10 cellular contexts compared by ENCODE assay signal in genomic region chr15:52503788-52504496, GRCh38. TPM values are rescaled to one million over a fixed set of nuclear protein-coding genes. Genes with fewer than 3 reads are reported as not detected.
A peak's percentile ranks its signal among the peaks of the same experiment; 100 is the strongest.
DNase-seq lines count a peak whose midpoint lies in the region; ATAC-seq and TF ChIP-seq lines count a peak whose summit lies in the region.
"Had no signal": no experiment of that assay in that cellular context is flagged by ENCODE, and none has a peak within 500 bp of the region (broad histone marks: within the 10 kb centered on the region; RNA-seq: fewer than 3 reads in every experiment).

No MANE protein-coding gene starts in this region.

- no peaks in the 10 kb centered on the region for H3K27me3 Mint-ChIP-seq in natural killer cell treated with Interleukin-12 subunit alpha and Interleukin-12 subunit beta and Interleukin-15 and Interleukin-18, amount 100 ng/mL, for 72 hours
- no peaks in the 10 kb centered on the region for H3K27me3 Mint-ChIP-seq in natural killer cell (ENCODE audit: low read depth in 2 of 2)
- no peaks in the 10 kb centered on the region for H3K27me3 Mint-ChIP-seq in activated naive CD8-positive, alpha-beta T cell

- H3K9me3 Mint-ChIP-seq in natural killer cell treated with Interleukin-12 subunit alpha and Interleukin-12 subunit beta and Interleukin-15 and Interleukin-18, amount 100 ng/mL, for 72 hours: no peaks in the 10 kb centered on the region
- H3K9me3 Mint-ChIP-seq in natural killer cell: no peaks in the 10 kb centered on the region
- H3K9me3 Mint-ChIP-seq in activated naive CD8-positive, alpha-beta T cell (ENCODE audit: low read depth): no peaks in the 10 kb centered on the region

- no peak for ATAC-seq in natural killer cell treated with Interleukin-12 subunit alpha and Interleukin-12 subunit beta and Interleukin-15 and Interleukin-18, amount 100 ng/mL, for 72 hours
- ATAC-seq in natural killer cell (no peak), HG03175 (IDR thresholded peaks at IDR 0.05; ENCODE audit: unreplicated experiment) (peak; percentile 83)

- H3K9me3 ChIP-seq in BE2C (no peaks in the 10 kb centered on the region), tibial nerve (no peaks in the 10 kb centered on the region)
- H3K9me3 ChIP-seq: psoas muscle had no signal

- TF ChIP-seq CTCF in natural killer cell (IDR thresholded peaks at IDR 0.05): no peak
- TF ChIP-seq CTCF in BE2C (IDR thresholded peaks at IDR 0.05; ENCODE audit: low read depth, low read length): no peak
- TF ChIP-seq CTCF in tibial nerve (IDR thresholded peaks at IDR 0.05): no peak

- H3K4me3 Mint-ChIP-seq in natural killer cell treated with Interleukin-12 subunit alpha and Interleukin-12 subunit beta and Interleukin-15 and Interleukin-18, amount 100 ng/mL, for 72 hours: peak overlapping the region; percentile 47
- H3K4me3 Mint-ChIP-seq in natural killer cell: no peak overlapping the region
- H3K4me3 Mint-ChIP-seq in activated naive CD8-positive, alpha-beta T cell: peak overlapping the region; percentile 53

- peaks cover 20% of the 10 kb centered on the region in 2 donors for H3K4me1 Mint-ChIP-seq in natural killer cell treated with Interleukin-12 subunit alpha and Interleukin-12 subunit beta and Interleukin-15 and Interleukin-18, amount 100 ng/mL, for 72 hours (ENCODE audit: low read depth in 2 of 2)
- peaks cover 35 to 39% of the 10 kb centered on the region in 2 donors for H3K4me1 Mint-ChIP-seq in natural killer cell
- peaks cover 25% of the 10 kb centered on the region for H3K4me1 Mint-ChIP-seq in activated naive CD8-positive, alpha-beta T cell (ENCODE audit: low read depth)

- no peak overlapping the region for H3K4me3 ChIP-seq in BE2C (ENCODE audit: low read depth, low read length)
- H3K4me3 ChIP-seq in tibial nerve: no peak overlapping the region
- H3K4me3 ChIP-seq: psoas muscle had no signal

- no peaks in the 10 kb centered on the region for H3K36me3 ChIP-seq in BE2C
- no peaks in the 10 kb centered on the region for H3K36me3 ChIP-seq in tibial nerve

- TF ChIP-seq EP300 in tibial nerve (IDR thresholded peaks at IDR 0.05): no peak

- intact Hi-C loops in natural killer cell (cut with micrococcal nuclease): no loop called here

- H3K4me1 ChIP-seq in BE2C: no peaks in the 10 kb centered on the region
- peaks cover 0 to 9% (median 3%) of the 10 kb centered on the region in 4 donors for H3K4me1 ChIP-seq in tibial nerve

- TF ChIP-seq POLR2A in tibial nerve (IDR thresholded peaks at IDR 0.05): no peak

- 78 to 87% methylated on average over 5 of the region's 5 CpGs for WGBS in tibial nerve, 2 donors

- H3K27me3 ChIP-seq in BE2C: no peaks in the 10 kb centered on the region
- no peaks in the 10 kb centered on the region for H3K27me3 ChIP-seq in tibial nerve

- H3K36me3 Mint-ChIP-seq in natural killer cell treated with Interleukin-12 subunit alpha and Interleukin-12 subunit beta and Interleukin-15 and Interleukin-18, amount 100 ng/mL, for 72 hours: no peaks in the 10 kb centered on the region
- H3K36me3 Mint-ChIP-seq in natural killer cell: no peaks in the 10 kb centered on the region
- H3K36me3 Mint-ChIP-seq in activated naive CD8-positive, alpha-beta T cell: peaks cover 4% of the 10 kb centered on the region

- DNase-seq in natural killer cell treated with Interleukin-12 subunit alpha and Interleukin-12 subunit beta and Interleukin-15 and Interleukin-18, amount 100 ng/mL, for 72 hours (ENCODE audit: low spot score): no peak
- DNase-seq in natural killer cell: no peak
- DNase-seq in BE2C: no peak
- no peak for DNase-seq in activated effector memory CD4-positive, alpha-beta T cell treated with anti-CD3 and anti-CD28 coated beads, Interleukin-2, amount 50 U/mL, for 16 hours
- no peak for DNase-seq in tibial nerve (ENCODE audit: low spot score in 2 of 2)
- DNase-seq in NCI-H69 (lab: John Stamatoyannopoulos, UW): no peak
- DNase-seq: NCI-H1436, psoas muscle had no signal

- H3K27ac ChIP-seq in tibial nerve: no peak overlapping the region
- H3K27ac ChIP-seq: psoas muscle had no signal

- peak overlapping the region; percentile 2 to 44 for H3K27ac Mint-ChIP-seq in natural killer cell treated with Interleukin-12 subunit alpha and Interleukin-12 subunit beta and Interleukin-15 and Interleukin-18, amount 100 ng/mL, for 72 hours
- H3K27ac Mint-ChIP-seq in natural killer cell: peak overlapping the region in 1 of 2 donors; percentile 31
- H3K27ac Mint-ChIP-seq in activated naive CD8-positive, alpha-beta T cell: peak overlapping the region; percentile 75

RNA-seq across cellular contexts. Expression of gene MYO5A, which starts 24.7 kb away (rescaled TPM):
- total RNA-seq in natural killer cell treated with Interleukin-12 subunit alpha and Interleukin-12 subunit beta and Interleukin-15 and Interleukin-18, amount 100 ng/mL, for 72 hours: 10 to 100 TPM; 42.4 to 49.5 TPM
- total RNA-seq in natural killer cell: 10 to 100 TPM; 42.8 to 51.5 (median 44.4) TPM
- 6.4 TPM for polyA plus RNA-seq in BE2C (2012; ENCODE audit: insufficient read depth, insufficient read length, low read depth)
- total RNA-seq in tibial nerve: 100 to 1,000 TPM in 1 of 4 donors, 10 to 100 TPM in 3; 38.7 to 101 (median 46.9) TPM
